27 cellular contexts compared by ENCODE assay signal in genomic region chr12:50527086-50527726, GRCh38. TPM values are rescaled to one million over a fixed set of nuclear protein-coding genes. Genes with fewer than 3 reads are reported as not detected.
DNase-seq lines count a peak whose midpoint lies in the region; ATAC-seq and TF ChIP-seq lines count a peak whose summit lies in the region.
"Had no signal": no experiment of that assay in that cellular context is flagged by ENCODE, and none has a peak within 500 bp of the region (broad histone marks: within the 10 kb centered on the region; RNA-seq: fewer than 3 reads in every experiment).

No MANE protein-coding gene starts in this region.

- peak overlapping the region; percentile 60 for H3K4me2 ChIP-seq in PC-3 (ENCODE audit: low read length)

- ATAC-seq in PC-3 (peak; percentile 76), left colon (peak; percentile 82)
- ATAC-seq: activated CD4-positive, CD25-positive, alpha-beta regulatory T cell treated with anti-CD3 and anti-CD28 coated beads, Interleukin-2, amount 50 U/mL, for 24 hours; activated CD8-positive, alpha-beta T cell treated with anti-CD3 and anti-CD28 coated beads, Interleukin-2, amount 10 ng/mL, durations not matched to agents 7 days and 5 days; activated naive CD8-positive, alpha-beta T cell treated with anti-CD3 and anti-CD28 coated beads, Interleukin-2, amount 50 U/mL, for 24 hours; gastroesophageal sphincter; natural killer cell; T-cell had no signal

- intact Hi-C loops in PC-3 (cut with micrococcal nuclease) (no loop called here), left colon (cut with DNase I, micrococcal nuclease) (no loop called here), stomach (cut with DNase I; ENCODE audit: low total_unique reads) (no loop called here)

- H3K9me3 ChIP-seq in PC-3 (ENCODE audit: low read length) (no peaks in the 10 kb centered on the region), stomach (no peaks in the 10 kb centered on the region)
- H3K9me3 ChIP-seq: gastroesophageal sphincter, left ventricle myocardium inferior, SJCRH30, tibial artery had no signal

- H3K9ac ChIP-seq in PC-3 (ENCODE audit: low read length), result peak overlapping the region; percentile 30; the same call in 1 of the 2 replicates

- no TSS peak for BruUV-seq in PC-3 (replicated peaks; lab: Mats Ljungman, UMichigan)

- H3K27ac ChIP-seq in PC-3 (ENCODE audit: low read length) (peak overlapping the region; percentile 66), stomach (peak overlapping the region in 4 of 5 donors; percentile 3 to 80 (median 62))
- H3K27ac ChIP-seq: left ventricle myocardium inferior, SJCRH30, tibial artery had no signal

- no peak overlapping the region for H3K4me3 Mint-ChIP-seq in activated CD4-positive, alpha-beta T cell treated with anti-CD3 and anti-CD28 coated beads, Interleukin-2, amount 10 ng/mL, durations not matched to agents 7 days and 5 days
- H3K4me3 Mint-ChIP-seq: activated CD8-positive, alpha-beta T cell treated with anti-CD3 and anti-CD28 coated beads, Interleukin-2, amount 10 ng/mL, durations not matched to agents 7 days and 5 days; activated naive CD8-positive, alpha-beta T cell treated with anti-CD3 and anti-CD28 coated beads, Interleukin-2, amount 50 U/mL, for 24 hours; central memory CD8-positive, alpha-beta T cell; immature natural killer cell; natural killer cell; stimulated activated naive CD8-positive, alpha-beta T cell treated with anti-CD3 and anti-CD28 coated beads, Interleukin-15, Interleukin-2, amounts not matched to agents 100 ng/mL and 50 ng/mL, for 24 hours; T-cell had no signal

- H3K4me3 ChIP-seq in PC-3 (ENCODE audit: low read length), result no peak overlapping the region
- H3K4me3 ChIP-seq in stomach, result no peak overlapping the region
- H3K4me3 ChIP-seq: gastroesophageal sphincter, left ventricle myocardium inferior, SJCRH30, tibial artery had no signal

- H3K4me1 ChIP-seq in PC-3 (ENCODE audit: insufficient read depth, low read length) (peaks cover 61% of the 10 kb centered on the region), stomach (peaks cover 15 to 50% (median 39%) of the 10 kb centered on the region in 4 donors)
- H3K4me1 ChIP-seq: SJCRH30 had no signal

- peaks cover 11% of the 10 kb centered on the region for H3F3A ChIP-seq in PC-3 (ENCODE audit: low read length, unreplicated experiment)

- CTCF ChIA-PET in activated CD4-positive, alpha-beta T cell treated with anti-CD3 and anti-CD28 coated beads, Interleukin-2, amount 10 ng/mL, durations not matched to agents 7 days and 5 days (lab: Charles Lee), result interaction anchor here (0.5 to 0.6 kb wide), 2 partner anchors 14 to 415 kb away, joined by 3 read pairs; partner anchors contain the start of gene COX14
- CTCF ChIA-PET in PC-3 (lab: Charles Lee), result no interaction called here

- TF ChIP-seq POLR2A in stomach (IDR thresholded peaks at IDR 0.05), result no peak

- 48 to 65% (median 53%) methylated on average over 8 of the region's 8 CpGs for WGBS in stomach, 5 donors

- peaks cover 18% of the 10 kb centered on the region for H3K36me3 ChIP-seq in PC-3 (ENCODE audit: low read depth, low read length)
- H3K36me3 ChIP-seq in stomach, result no peaks in the 10 kb centered on the region
- H3K36me3 ChIP-seq: gastroesophageal sphincter, tibial artery had no signal

- POLR2A ChIA-PET in activated CD4-positive, alpha-beta T cell treated with anti-CD3 and anti-CD28 coated beads, Interleukin-2, amount 10 ng/mL, durations not matched to agents 7 days and 5 days (lab: Charles Lee), result no interaction called here
- POLR2A ChIA-PET in PC-3 (lab: Charles Lee; ENCODE audit: unreplicated experiment), result no interaction called here

- no peaks in the 10 kb centered on the region for H3K27me3 ChIP-seq in PC-3 (ENCODE audit: low read length)
- no peaks in the 10 kb centered on the region for H3K27me3 ChIP-seq in stomach
- H3K27me3 ChIP-seq: gastroesophageal sphincter, SJCRH30, tibial artery had no signal

- H4K20me1 ChIP-seq in PC-3 (ENCODE audit: low read length), result no peaks in the 10 kb centered on the region

- peaks cover 92% of the 10 kb centered on the region for H3K79me2 ChIP-seq in PC-3 (ENCODE audit: low read length)

- H3K9me2 ChIP-seq in PC-3 (replicated peaks; ENCODE audit: low read length), result no peaks in the 10 kb centered on the region

- H2AFZ ChIP-seq in PC-3 (ENCODE audit: low read length), result no peak overlapping the region

- DNase-seq in activated CD4-positive, alpha-beta T cell treated with anti-CD3 and anti-CD28 coated beads, Interleukin-2, amount 10 ng/mL, durations not matched to agents 7 days and 5 days, result no peak
- no peak for DNase-seq in activated CD4-positive, alpha-beta T cell treated with anti-CD3 and anti-CD28 coated beads for 48 hours
- peak; percentile 64 for DNase-seq in PC-3
- no peak for DNase-seq in left colon
- no peak for DNase-seq in stomach
- no peak for DNase-seq in kidney tubule cell (ENCODE audit: low spot score)
- no peak for DNase-seq in NCI-H82 (lab: John Stamatoyannopoulos, UW)
- no peak for DNase-seq in NCI-H1105 treated with DMSO at 0.1 percent for 48 hours (lab: John Stamatoyannopoulos, UW)
- DNase-seq: ACHN; activated CD8-positive, alpha-beta T cell treated with anti-CD3 and anti-CD28 coated beads, Interleukin-2, amount 10 ng/mL, durations not matched to agents 7 days and 5 days; activated naive CD8-positive, alpha-beta T cell treated with anti-CD3 and anti-CD28 coated beads, Interleukin-2, amount 50 U/mL, for 24 hours; DMS79; HCEC 1CT; immature natural killer cell; left ventricle myocardium inferior; MV-4-11; natural killer cell; NCI-H1694; NCI-H2171 treated with DMSO at 0.1 percent for 48 hours; NCI-H524; SJCRH30; T-cell; tibial artery had no signal

- TF ChIP-seq EP300 in stomach (IDR thresholded peaks at IDR 0.05), result no peak

- no peak for TF ChIP-seq CTCF in PC-3 (conservative IDR thresholded peaks at IDR 0.05; ENCODE audit: low read depth, low read length)
- TF ChIP-seq CTCF in stomach (IDR thresholded peaks at IDR 0.05), result no peak

- peaks cover 58% of the 10 kb centered on the region for H3K4me1 Mint-ChIP-seq in activated CD4-positive, alpha-beta T cell treated with anti-CD3 and anti-CD28 coated beads, Interleukin-2, amount 10 ng/mL, durations not matched to agents 7 days and 5 days

- H3K27me3 Mint-ChIP-seq in activated CD4-positive, alpha-beta T cell treated with anti-CD3 and anti-CD28 coated beads, Interleukin-2, amount 10 ng/mL, durations not matched to agents 7 days and 5 days, result no peaks in the 10 kb centered on the region
- H3K27me3 Mint-ChIP-seq: activated naive CD8-positive, alpha-beta T cell treated with anti-CD3 and anti-CD28 coated beads, Interleukin-2, amount 50 U/mL, for 24 hours; central memory CD8-positive, alpha-beta T cell; stimulated activated naive CD8-positive, alpha-beta T cell treated with anti-CD3 and anti-CD28 coated beads, Interleukin-15, Interleukin-2, amounts not matched to agents 100 ng/mL and 50 ng/mL, for 24 hours; T-cell had no signal

- peak overlapping the region; percentile 38 for H3K27ac Mint-ChIP-seq in activated CD4-positive, alpha-beta T cell treated with anti-CD3 and anti-CD28 coated beads, Interleukin-2, amount 10 ng/mL, durations not matched to agents 7 days and 5 days
- H3K27ac Mint-ChIP-seq: activated CD8-positive, alpha-beta T cell treated with anti-CD3 and anti-CD28 coated beads, Interleukin-2, amount 10 ng/mL, durations not matched to agents 7 days and 5 days; activated naive CD8-positive, alpha-beta T cell treated with anti-CD3 and anti-CD28 coated beads, Interleukin-2, amount 50 U/mL, for 24 hours; natural killer cell had no signal

- H3K36me3 Mint-ChIP-seq in activated CD4-positive, alpha-beta T cell treated with anti-CD3 and anti-CD28 coated beads, Interleukin-2, amount 10 ng/mL, durations not matched to agents 7 days and 5 days (ENCODE audit: low read depth), result peaks cover 43% of the 10 kb centered on the region
- H3K36me3 Mint-ChIP-seq: natural killer cell had no signal

- H3K9me3 Mint-ChIP-seq in activated CD4-positive, alpha-beta T cell treated with anti-CD3 and anti-CD28 coated beads, Interleukin-2, amount 10 ng/mL, durations not matched to agents 7 days and 5 days, result peaks cover 4% of the 10 kb centered on the region
- H3K9me3 Mint-ChIP-seq: activated naive CD8-positive, alpha-beta T cell treated with anti-CD3 and anti-CD28 coated beads, Interleukin-2, amount 50 U/mL, for 24 hours; central memory CD8-positive, alpha-beta T cell; immature natural killer cell; natural killer cell; stimulated activated naive CD8-positive, alpha-beta T cell treated with anti-CD3 and anti-CD28 coated beads, Interleukin-15, Interleukin-2, amounts not matched to agents 100 ng/mL and 50 ng/mL, for 24 hours; T-cell had no signal

RNA-seq across cellular contexts. Expression of gene DIP2B, which starts 22.4 kb away (rescaled TPM):
- total RNA-seq in activated CD4-positive, alpha-beta T cell treated with anti-CD3 and anti-CD28 coated beads, Interleukin-2, amount 10 ng/mL, durations not matched to agents 7 days and 5 days, result 10 to 100 TPM; 28.9 to 30.4 TPM
- 36.3 and 39.6 TPM in 2 replicates for total RNA-seq in PC-3 (2014; rRNA removed)
- 10 to 100 TPM; 33.5 to 37.7 TPM for total RNA-seq in left colon
- 100 to 1,000 TPM in 1 of 5 donors, 10 to 100 TPM in 3, 1 to 10 TPM in 1; 5.8 to 136 (median 20.6) TPM for total RNA-seq in stomach
- polyA plus RNA-seq in stomach, result 1 to 10 TPM; 2.7 to 4.2 (median 3.9) TPM
